In the genomic region with DNA sequence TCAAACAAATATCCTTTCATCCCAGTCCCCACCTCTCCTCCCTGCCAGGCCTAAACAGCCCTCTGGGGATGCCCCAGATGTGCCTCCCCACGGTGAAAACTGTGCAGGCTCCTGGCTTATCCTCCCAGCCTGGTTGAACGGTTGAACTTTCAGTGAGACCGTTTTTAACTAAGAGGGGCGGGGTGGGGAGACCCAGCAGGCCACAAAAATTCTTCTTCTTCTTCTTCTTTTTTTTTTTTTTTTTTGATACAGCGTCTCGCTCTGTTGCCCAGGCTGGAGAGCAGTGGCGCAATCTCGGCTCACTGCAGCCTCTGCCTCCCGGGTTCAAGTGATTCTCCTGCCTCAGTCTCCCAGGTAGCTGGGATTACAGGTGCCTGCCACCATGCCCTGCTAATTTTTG, we compare ENCODE assay signal across 7 cellular contexts. TPM values are rescaled to one million over a fixed set of nuclear protein-coding genes. Genes with fewer than 3 reads are reported as not detected.
DNase-seq lines count a peak whose midpoint lies in the region; ATAC-seq and TF ChIP-seq lines count a peak whose summit lies in the region.
"Not testable (repeated sequence)": the region's sequence is repeated elsewhere in the genome, so short reads cannot be mapped to it uniquely, and the experiment has no call there.

No MANE protein-coding gene starts in this region.

- H3K36me3 ChIP-seq in SU-DHL-6 (ENCODE audit: low read length) = not testable (repeated sequence)
- H3K36me3 ChIP-seq in spleen = peaks cover 0 to 69% (median 25%) of the 10 kb centered on the region in 6 donors

- not testable (repeated sequence) for TF ChIP-seq CTCF in GM12865 (IDR thresholded peaks at IDR 0.05; ENCODE audit: insufficient read depth, low read depth, low read length, missing control alignments); SU-DHL-6 (IDR thresholded peaks at IDR 0.05; ENCODE audit: insufficient read depth, low read length, poor library complexity, severe bottlenecking); spleen (IDR thresholded peaks at IDR 0.05 in 8 of 11, conservative IDR thresholded peaks at IDR 0.05 in 3 of 11)

- not testable (repeated sequence) for H3K9me2 ChIP-seq in SU-DHL-6 (replicated peaks; ENCODE audit: insufficient read depth, low read length)

- WGBS in spleen, 5 donors = 25 to 70% (median 60%) methylated on average over 4 to 9 of the region's 9 CpGs

- not testable (repeated sequence) for H3K9me3 ChIP-seq in SU-DHL-6 (ENCODE audit: insufficient read depth, low read length); spleen

- peaks cover 11% of the 10 kb centered on the region for H3F3A ChIP-seq in SU-DHL-6 (ENCODE audit: insufficient read depth)

- ATAC-seq in GM18861 (IDR thresholded peaks at IDR 0.05; ENCODE audit: unreplicated experiment) (peak; percentile 48), HG02610 (IDR thresholded peaks at IDR 0.05; ENCODE audit: unreplicated experiment) (peak; percentile 57)

- 0 out of 2 replicates have a peak overlapping the region, but pooled peaks have one; percentile 46 for H3K9ac ChIP-seq in SU-DHL-6 (ENCODE audit: low read length)

- peak; percentile 41 for DNase-seq in GM12865 (ENCODE audit: low read depth)
- peak; percentile 32 for DNase-seq in MV-4-11 (lab: John Stamatoyannopoulos, UW)
- peak; percentile 28 for DNase-seq in germinal center (ENCODE audit: low spot score)
- peak; percentile 52 for DNase-seq in spleen

- TF ChIP-seq POLR2A in spleen (IDR thresholded peaks at IDR 0.05) = not testable (repeated sequence)

- peak overlapping the region; percentile 96 for H3K27ac ChIP-seq in SU-DHL-6 (ENCODE audit: low read depth, low read length)
- H3K27ac ChIP-seq in spleen = peak overlapping the region in 4 of 8 donors; percentile 37 to 68 (median 52)

- H2AFZ ChIP-seq in SU-DHL-6 (ENCODE audit: low read depth, low read length, severe bottlenecking) = not testable (repeated sequence)

- H4K20me1 ChIP-seq in SU-DHL-6 (ENCODE audit: low read depth, low read length) = not testable (repeated sequence)

- H3K79me2 ChIP-seq in SU-DHL-6 (ENCODE audit: insufficient read depth, low read length) = not testable (repeated sequence)

- intact Hi-C loops in spleen (cut with DNase I; ENCODE audit: low total_unique reads) = not testable (repeated sequence)

- H3K4me1 ChIP-seq in spleen = peaks cover 0 to 39% (median 24%) of the 10 kb centered on the region in 6 donors

- H3K4me2 ChIP-seq in SU-DHL-6 (ENCODE audit: low read depth, low read length, poor library complexity, severe bottlenecking) = peak overlapping the region; percentile 58

- not testable (repeated sequence) for H3K4me3 ChIP-seq in GM12865 (ENCODE audit: low read depth, low read length); SU-DHL-6 (ENCODE audit: insufficient read depth, low read length, poor library complexity, severe bottlenecking); spleen

- H3K27me3 ChIP-seq in SU-DHL-6 (ENCODE audit: low read length); spleen (replicated peaks in 1 of 7): not testable (repeated sequence)

RNA-seq across cellular contexts. Expression of gene SEPTIN6, which starts 28.1 kb away (rescaled TPM):
- total RNA-seq in spleen = 100 to 1,000 TPM in 3 of 7 donors, 10 to 100 TPM in 4; 94.7 to 139 (median 99.8) TPM
- polyA plus RNA-seq in spleen = 10 to 100 TPM; 45.1 to 58.2 (median 50.8) TPM

RNA-seq across cellular contexts. Expression of gene NKRF, which starts 58.7 kb away (rescaled TPM):
- total RNA-seq in spleen = 10 to 100 TPM in 5 of 7 donors, 1 to 10 TPM in 2; 8.2 to 13.8 (median 12.5) TPM
- polyA plus RNA-seq in spleen = 10 to 100 TPM in 1 of 3 donors, 1 to 10 TPM in 2; 6.9 to 10.9 (median 9.4) TPM
